In genomic region chr11:63873381-63873780, GRCh38 we compare ENCODE assay signal across 18 cellular contexts. TPM values are rescaled to one million over a fixed set of nuclear protein-coding genes. Genes with fewer than 3 reads are reported as not detected.
DNase-seq lines count a peak whose midpoint lies in the region; ATAC-seq and TF ChIP-seq lines count a peak whose summit lies in the region.
"Had no signal": no experiment of that assay in that cellular context is flagged by ENCODE, and none has a peak within 500 bp of the region (broad histone marks: within the 10 kb centered on the region; RNA-seq: fewer than 3 reads in every experiment).

No MANE protein-coding gene starts in this region.

- TF ChIP-seq POLR2A in gastrocnemius medialis (IDR thresholded peaks at IDR 0.05) = no peak

- TF ChIP-seq CTCF in PC-9 (conservative IDR thresholded peaks at IDR 0.05) (no peak), hepatocyte (IDR thresholded peaks at IDR 0.05; ENCODE audit: poor library complexity) (no peak), gastrocnemius medialis (IDR thresholded peaks at IDR 0.05 in 4 of 5, conservative IDR thresholded peaks at IDR 0.05 in 1 of 5) (no peak)

- H4K20me1 ChIP-seq in PC-9 (ENCODE audit: insufficient read depth) = peaks cover 73% of the 10 kb centered on the region
- peaks cover 77% of the 10 kb centered on the region for H4K20me1 ChIP-seq in hepatocyte (ENCODE audit: insufficient read depth, poor library complexity, severe bottlenecking)

- POLR2A ChIA-PET in PC-9 (lab: Charles Lee; ENCODE audit: unreplicated experiment) = interaction anchor here (0.5 to 0.6 kb wide), 2 partner anchors 11 to 29 kb away, joined by 3 to 4 read pairs; no protein-coding TSS in a partner anchor

- no peak for ATAC-seq in gastrocnemius medialis
- no peak for ATAC-seq in GM18502 (IDR thresholded peaks at IDR 0.05; ENCODE audit: poor library complexity, unreplicated experiment)
- no peak for ATAC-seq in GM18868 (IDR thresholded peaks at IDR 0.05; ENCODE audit: unreplicated experiment)
- no peak for ATAC-seq in GM21786 (IDR thresholded peaks at IDR 0.05; ENCODE audit: unreplicated experiment)
- ATAC-seq: activated CD4-positive, CD25-positive, alpha-beta regulatory T cell treated with anti-CD3 and anti-CD28 coated beads, Interleukin-2, amount 50 U/mL, for 24 hours; stimulated activated naive CD8-positive, alpha-beta T cell treated with anti-CD3 and anti-CD28 coated beads, Interleukin-15, amount 100 ng/mL, for 72 hours had no signal

- no peaks in the 10 kb centered on the region for H3K27me3 ChIP-seq in PC-9 (ENCODE audit: insufficient read depth, low read depth)
- H3K27me3 ChIP-seq in hepatocyte = no peaks in the 10 kb centered on the region
- H3K27me3 ChIP-seq in gastrocnemius medialis = no peaks in the 10 kb centered on the region
- H3K27me3 ChIP-seq: BE2C had no signal

- H3K9me3 ChIP-seq in PC-9 (ENCODE audit: insufficient read depth, low read depth) = no peaks in the 10 kb centered on the region
- no peaks in the 10 kb centered on the region for H3K9me3 ChIP-seq in hepatocyte (ENCODE audit: low read depth)
- no peaks in the 10 kb centered on the region for H3K9me3 ChIP-seq in gastrocnemius medialis
- H3K9me3 ChIP-seq: BE2C had no signal

- CTCF ChIA-PET in PC-9 (lab: Charles Lee) = interaction anchor here (0.7 kb wide), 1 partner anchor 17 kb away, joined by 3 read pairs; no protein-coding TSS in a partner anchor

- H3K79me2 ChIP-seq in PC-9 (ENCODE audit: low read depth) (peaks cover 84% of the 10 kb centered on the region), hepatocyte (peaks cover 85% of the 10 kb centered on the region)

- in situ Hi-C loops in gastrocnemius medialis (cut with MboI; ENCODE audit: low sequenced_read_pairs in 4 of 4) = no loop called here

- H3K9me2 ChIP-seq in PC-9 (ENCODE audit: insufficient read depth) (no peaks in the 10 kb centered on the region), hepatocyte (replicated peaks; ENCODE audit: insufficient read depth) (no peaks in the 10 kb centered on the region)

- DNase-seq in CD1c-positive myeloid dendritic cell (ENCODE audit: extremely low spot score) (peak; percentile 61), PC-9 (no peak), hepatocyte (ENCODE audit: low spot score) (no peak), gastrocnemius medialis (no peak)
- DNase-seq: activated CD8-positive, alpha-beta memory T cell treated with anti-CD3 and anti-CD28 coated beads, Interleukin-2, amount 50 U/mL, for 48 hours; BE2C; cerebellar nuclear complex; erythroblast; HCEC 1CT; NCI-H146; NCI-H446; stimulated activated naive CD8-positive, alpha-beta T cell treated with anti-CD3 and anti-CD28 coated beads, Interleukin-15, amount 100 ng/mL, for 72 hours; SW 1271 had no signal

- H3K4me1 ChIP-seq in PC-9 (replicated peaks; ENCODE audit: insufficient read depth) (peaks cover 62% of the 10 kb centered on the region), hepatocyte (ENCODE audit: insufficient read depth) (peaks cover 46% of the 10 kb centered on the region), gastrocnemius medialis (peaks cover 45 to 50% of the 10 kb centered on the region in 2 donors)
- H3K4me1 ChIP-seq: BE2C had no signal

- H3K27ac ChIP-seq in PC-9 (peak overlapping the region; percentile 31; the same call in 1 of the 2 replicates), hepatocyte (peak overlapping the region; percentile 46), gastrocnemius medialis (peak overlapping the region; percentile 71 to 86 (median 79))

- no TSS peak for BruUV-seq in PC-9 (replicated peaks; lab: Mats Ljungman, UMichigan)

- intact Hi-C loops in PC-9 (cut with micrococcal nuclease; ENCODE audit: unreplicated experiment) = loop anchor here (2.0 to 5.0 kb wide), 2 partner anchors 44 to 65 kb away; partner anchors contain the start of genes NAA40 and RCOR2
- intact Hi-C loops in gastrocnemius medialis (cut with DNase I; ENCODE audit: low total_unique reads) = loop anchor here (2.0 to 10.0 kb wide), 3 partner anchors 44 to 109 kb away; partner anchors contain the start of genes RCOR2 and ZFTA

- no peak overlapping the region for H3K4me3 ChIP-seq in PC-9
- H3K4me3 ChIP-seq in hepatocyte = no peak overlapping the region
- H3K4me3 ChIP-seq in gastrocnemius medialis = no peak overlapping the region
- H3K4me3 ChIP-seq: smooth muscle cell had no signal

- peak overlapping the region; percentile 65 for H3K4me2 ChIP-seq in PC-9
- peak overlapping the region; percentile 63 for H3K4me2 ChIP-seq in hepatocyte
- H3K4me2 ChIP-seq: smooth muscle cell had no signal

- H2AFZ ChIP-seq in PC-9 (no peak overlapping the region), hepatocyte (no peak overlapping the region)

- H3F3A ChIP-seq in PC-9 (ENCODE audit: insufficient read depth, low read depth) = peaks cover 42% of the 10 kb centered on the region; the same call in 1 of the 2 replicates

- WGBS in hepatocyte (ENCODE audit: low lambda C conversion rate, missing lambda C conversion rate) = 89% methylated on average over 9 of the region's 9 CpGs

- no peaks in the 10 kb centered on the region; the same call in 1 of the 2 replicates for H3K36me3 ChIP-seq in PC-9 (ENCODE audit: low read depth)
- H3K36me3 ChIP-seq in hepatocyte (replicated peaks; ENCODE audit: insufficient read depth, low read depth) = no peaks in the 10 kb centered on the region
- peaks cover 0 to 5% of the 10 kb centered on the region in 2 donors for H3K36me3 ChIP-seq in gastrocnemius medialis
- H3K36me3 ChIP-seq: BE2C had no signal

RNA-seq across cellular contexts. Expression of gene MARK2, which starts 34.5 kb away (rescaled TPM):
- 53.8 and 65.0 TPM in 2 replicates for total RNA-seq in PC-9 (2021)
- 22.4 and 24.1 TPM in 2 replicates for total RNA-seq in hepatocyte
- 40.8 and 48.2 TPM in 2 replicates for polyA plus RNA-seq in hepatocyte
- total RNA-seq in gastrocnemius medialis = 10 to 100 TPM; 17.8 to 37.2 (median 30.3) TPM

RNA-seq across cellular contexts. Expression of gene RCOR2, which starts 43.6 kb away (rescaled TPM):
- 3.4 and 5.2 TPM in 2 replicates for total RNA-seq in PC-9 (2021)
- total RNA-seq in hepatocyte = 4.3 and 4.4 TPM in 2 replicates
- polyA plus RNA-seq in hepatocyte = 3.1 and 3.5 TPM in 2 replicates
- 1 to 10 TPM in 1 of 4 donors, under 1 TPM in 3; 0.25 to 1.5 (median 0.45) TPM for total RNA-seq in gastrocnemius medialis
